In genomic region chr7:90424720-90425119, GRCh38 we compare ENCODE assay signal across 13 cellular contexts. TPM values are rescaled to one million over a fixed set of nuclear protein-coding genes. Genes with fewer than 3 reads are reported as not detected.
A peak's percentile ranks its signal among the peaks of the same experiment; 100 is the strongest.
DNase-seq lines count a peak whose midpoint lies in the region; ATAC-seq and TF ChIP-seq lines count a peak whose summit lies in the region.
"Had no signal": no experiment of that assay in that cellular context is flagged by ENCODE, and none has a peak within 500 bp of the region (broad histone marks: within the 10 kb centered on the region; RNA-seq: fewer than 3 reads in every experiment).

No MANE protein-coding gene starts in this region.

- CTCF ChIA-PET in mammary epithelial cell (lab: Charles Lee; ENCODE audit: low non-redundant PET) = no interaction called here

- DNase-seq in GM12865 (ENCODE audit: low read depth) = peak; percentile 73
- no peak for DNase-seq in mammary epithelial cell
- DNase-seq in activated CD4-positive, alpha-beta T cell treated with anti-CD3 and anti-CD28 coated beads for 1 hour = no peak
- no peak for DNase-seq in psoas muscle
- DNase-seq in hippocampal formation (lab: John Stamatoyannopoulos, UW) = no peak
- DNase-seq: NCI-H748 treated with DMSO at 0.1 percent for 48 hours, right cardiac atrium, T-cell had no signal

- no TSS peak for BruUV-seq in mammary epithelial cell (replicated peaks; lab: Mats Ljungman, UMichigan)

- no peaks in the 10 kb centered on the region for H4K20me1 ChIP-seq in mammary epithelial cell (ENCODE audit: insufficient read depth, low read length)
- H4K20me1 ChIP-seq: BLaER1 had no signal

- H3K4me2 ChIP-seq in mammary epithelial cell (ENCODE audit: insufficient read depth, low read depth, low read length) = no peak overlapping the region
- H3K4me2 ChIP-seq: BLaER1 had no signal

- intact Hi-C loops in mammary epithelial cell (cut with micrococcal nuclease) (no loop called here), psoas muscle (cut with DNase I) (loop anchor here in 1 of 2 donors (5.0 kb wide), 2 partner anchors 112 to 272 kb away; partner anchors contain the start of gene STEAP1)

- dilution Hi-C loops in mammary epithelial cell (cut with HindIII; ENCODE audit: low sequenced_read_pairs) = no loop called here

- no peak overlapping the region for H3K27ac ChIP-seq in mammary epithelial cell (ENCODE audit: insufficient read depth, low read depth, low read length)
- no peak overlapping the region for H3K27ac ChIP-seq in psoas muscle
- H3K27ac ChIP-seq: BLaER1 had no signal

- in situ Hi-C loops in mammary epithelial cell (cut with MboI; ENCODE audit: low sequenced_read_pairs in 2 of 2) = loop anchor here in 1 of 2 donors (25.0 kb wide), 2 partner anchors 162 to 262 kb away; partner anchors contain the start of gene STEAP1

- H3K36me3 ChIP-seq in mammary epithelial cell (ENCODE audit: insufficient read depth, low read length) (no peaks in the 10 kb centered on the region), psoas muscle (ENCODE audit: insufficient read depth in 1 of 2, low read depth in 1 of 2) (no peaks in the 10 kb centered on the region)
- H3K36me3 ChIP-seq: BLaER1 had no signal

- 100% methylated on average over 3 of the region's 3 CpGs for WGBS in mammary epithelial cell (ENCODE audit: low coverage, missing lambda C conversion rate)
- WGBS in psoas muscle, 3 donors = 86 to 91% (median 89%) methylated on average over 3 of the region's 3 CpGs

- H2AFZ ChIP-seq in mammary epithelial cell (ENCODE audit: low read depth, low read length) = no peak overlapping the region

- H3K79me2 ChIP-seq in mammary epithelial cell (ENCODE audit: insufficient read depth, low read length) = no peaks in the 10 kb centered on the region

- H3K4me3 ChIP-seq in GM12865 (ENCODE audit: low read depth, low read length) (no peak overlapping the region), mammary epithelial cell (replicated peaks in 1 of 3; ENCODE audit: insufficient read depth in 1 of 3, low read depth in 2 of 3, low read length in 3 of 3) (no peak overlapping the region), psoas muscle (no peak overlapping the region)
- H3K4me3 ChIP-seq: BLaER1 had no signal

- H3K4me1 ChIP-seq in mammary epithelial cell (ENCODE audit: insufficient read depth, low read length) (peaks cover 9% of the 10 kb centered on the region), psoas muscle (no peaks in the 10 kb centered on the region)
- H3K4me1 ChIP-seq: BLaER1 had no signal

- TF ChIP-seq CTCF in GM12865 (IDR thresholded peaks at IDR 0.05; ENCODE audit: insufficient read depth, low read depth, low read length, missing control alignments) = no peak
- no peak for TF ChIP-seq CTCF in mammary epithelial cell (conservative IDR thresholded peaks at IDR 0.05 in 1 of 2, IDR thresholded peaks at IDR 0.05 in 1 of 2; ENCODE audit: extremely low read depth in 1 of 2, insufficient read depth in 1 of 2, low read depth in 1 of 2, low read length in 2 of 2)
- no peak for TF ChIP-seq CTCF in psoas muscle (IDR thresholded peaks at IDR 0.05)

- H3K9ac ChIP-seq in mammary epithelial cell (ENCODE audit: insufficient read depth, low read length) = no peak overlapping the region
- H3K9ac ChIP-seq: BLaER1 had no signal

- ATAC-seq in GM19035 (IDR thresholded peaks at IDR 0.05; ENCODE audit: unreplicated experiment) (peak; percentile 93), HG02642 (IDR thresholded peaks at IDR 0.05; ENCODE audit: poor library complexity, unreplicated experiment) (peak; percentile 96), HG03460 (IDR thresholded peaks at IDR 0.05; ENCODE audit: unreplicated experiment) (peak; percentile 91), psoas muscle (no peak)
- ATAC-seq: right cardiac atrium, T-cell had no signal

- H3K9me3 ChIP-seq in mammary epithelial cell (replicated peaks; ENCODE audit: insufficient read depth, low read length) (no peaks in the 10 kb centered on the region), psoas muscle (no peaks in the 10 kb centered on the region)
- H3K9me3 ChIP-seq: BLaER1 had no signal

- H3K27me3 ChIP-seq in mammary epithelial cell (ENCODE audit: insufficient read depth, low read length) (no peaks in the 10 kb centered on the region), psoas muscle (ENCODE audit: insufficient read depth in 3 of 3, low read length in 2 of 3) (no peaks in the 10 kb centered on the region)
- H3K27me3 ChIP-seq: BLaER1 had no signal

RNA-seq across cellular contexts. Expression of gene CLDN12, which starts 21.5 kb away (rescaled TPM):
- total RNA-seq in mammary epithelial cell (10 to 100 TPM; 45.3 to 68.5 TPM), psoas muscle (10 to 100 TPM; 18.0 to 42.2 (median 26.3) TPM)
- polyA plus RNA-seq in mammary epithelial cell (65.3 TPM), psoas muscle (10 to 100 TPM; 16.3 to 30.4 (median 28.1) TPM)
- polyA minus RNA-seq in mammary epithelial cell = 96.7 TPM

RNA-seq across cellular contexts. Expression of gene PTTG1IP2, which starts 44.7 kb away (rescaled TPM):
- total RNA-seq in mammary epithelial cell = not detected
- polyA plus RNA-seq in mammary epithelial cell = not detected
- not detected for polyA minus RNA-seq in mammary epithelial cell
- not detected for total RNA-seq in psoas muscle
- not detected for polyA plus RNA-seq in psoas muscle
- total RNA-seq: lung microvascular endothelial cell, right cardiac atrium, T-cell had no signal
- polyA plus RNA-seq: right cardiac atrium had no signal

Comparison
In these comparisons a context has a peak if more than half of its experiments do, and no peak if none do; other contexts are left out.
1. ATAC-seq: peak in GM19035 (single experiment), HG02642 (single experiment) and HG03460 (single experiment); none in psoas muscle (0 of 4).